ENCODE assay signal across 20 cellular contexts in genomic region chr19:38056646-38057045, GRCh38.
"Had no signal": no experiment of that assay in that cellular context is flagged by ENCODE, and none has a peak within 500 bp of the region (broad histone marks: within the 10 kb centered on the region; RNA-seq: fewer than 3 reads in every experiment).

No MANE protein-coding gene starts in this region.

- H3K36me3 ChIP-seq: prostate gland, stomach, upper lobe of left lung had no signal

- H3K4me3 Mint-ChIP-seq: activated naive CD8-positive, alpha-beta T cell treated with anti-CD3 and anti-CD28 coated beads, Interleukin-2, amount 10 ng/mL, durations not matched to agents 7 days and 5 days; brain; neural crest cell had no signal

- H3K9me3 Mint-ChIP-seq: activated naive CD8-positive, alpha-beta T cell treated with anti-CD3 and anti-CD28 coated beads, Interleukin-2, amount 10 ng/mL, durations not matched to agents 7 days and 5 days; brain; neural crest cell had no signal

- H3K4me3 ChIP-seq: dorsolateral prefrontal cortex, lung, prostate gland, skin epidermis, stomach, upper lobe of left lung had no signal

- H3K27ac ChIP-seq: dorsolateral prefrontal cortex, skin epidermis had no signal

- H3K27ac Mint-ChIP-seq: activated naive CD8-positive, alpha-beta T cell treated with anti-CD3 and anti-CD28 coated beads, Interleukin-2, amount 10 ng/mL, durations not matched to agents 7 days and 5 days had no signal

- H3K27me3 ChIP-seq: dorsolateral prefrontal cortex, stomach, upper lobe of left lung had no signal

- DNase-seq: activated CD4-positive, alpha-beta T cell treated with anti-CD3 and anti-CD28 coated beads for 1 hour; activated gamma-delta T cell; activated naive CD8-positive, alpha-beta T cell treated with anti-CD3 and anti-CD28 coated beads, Interleukin-2, amount 10 ng/mL, durations not matched to agents 7 days and 5 days; anterior cingulate cortex; caudate nucleus; dorsolateral prefrontal cortex; erythroblast; foreskin melanocyte; head of caudate nucleus; kidney; midbrain; stomach; T1000 had no signal

- H3K9me3 ChIP-seq: prostate gland, stomach, upper lobe of left lung had no signal

- H3K27me3 Mint-ChIP-seq: activated naive CD8-positive, alpha-beta T cell treated with anti-CD3 and anti-CD28 coated beads, Interleukin-2, amount 10 ng/mL, durations not matched to agents 7 days and 5 days; brain had no signal

- ATAC-seq: left lobe of liver had no signal
